ENCODE assay signal across 12 cellular contexts in the genomic region with DNA sequence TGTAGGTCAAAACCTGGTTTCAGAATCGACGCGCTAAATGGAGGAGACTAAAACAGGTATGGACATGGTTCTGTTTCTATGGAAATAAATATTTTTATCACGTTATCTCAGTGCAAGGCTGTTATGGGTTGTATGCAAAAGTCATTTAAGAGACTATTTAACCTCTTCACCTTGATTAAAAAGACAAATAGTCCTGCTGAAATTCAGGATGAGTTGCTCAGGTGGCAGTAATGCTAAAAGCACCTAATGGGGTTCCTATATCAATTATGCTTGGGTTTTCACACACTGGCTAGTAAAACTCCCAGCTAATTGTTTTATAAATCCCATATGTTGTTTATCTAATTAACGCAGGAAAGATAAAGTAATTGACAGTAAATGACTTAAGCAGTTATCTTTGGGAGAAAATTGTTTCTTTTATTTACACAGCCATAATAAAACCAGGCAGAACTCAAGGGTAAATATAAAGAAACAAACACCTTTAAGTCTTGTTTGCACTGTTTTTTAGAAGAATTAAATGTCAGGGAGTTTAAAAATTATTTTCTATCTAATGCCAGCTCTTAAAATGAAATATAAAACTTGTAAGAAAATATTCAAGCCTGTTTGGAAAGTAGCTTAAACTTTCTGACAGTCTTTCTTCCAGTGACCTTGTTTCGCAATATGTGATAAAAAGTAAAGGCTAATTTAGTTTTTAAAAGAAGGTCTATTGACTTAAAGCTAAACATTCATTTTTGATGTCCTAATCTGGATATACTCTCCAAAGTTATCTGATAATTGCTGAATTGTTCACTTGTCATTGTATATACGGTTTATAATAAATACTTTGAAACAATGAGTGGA. TPM values are rescaled to one million over a fixed set of nuclear protein-coding genes. Genes with fewer than 3 reads are reported as not detected.
DNase-seq lines count a peak whose midpoint lies in the region; FAIRE-seq and TF ChIP-seq lines count a peak whose summit lies in the region.
"Had no signal": no experiment of that assay in that cellular context is flagged by ENCODE, and none has a peak within 500 bp of the region (broad histone marks: within the 10 kb centered on the region; RNA-seq: fewer than 3 reads in every experiment).

No MANE protein-coding gene starts in this region.

- H3K27me3 ChIP-seq in Caco-2 (replicated peaks; ENCODE audit: control insufficient read depth, insufficient read depth, low read length) (no peaks in the 10 kb centered on the region), Loucy (ENCODE audit: insufficient read depth, low read length, poor library complexity, severe bottlenecking) (peaks cover 18% of the 10 kb centered on the region), endodermal cell (ENCODE audit: control insufficient read depth, insufficient read depth, low read length, poor library complexity, severe bottlenecking) (peaks cover 57% of the 10 kb centered on the region), neuronal stem cell (ENCODE audit: control insufficient read depth in 3 of 3, insufficient read depth in 3 of 3, low read depth in 1 of 3, low read length in 3 of 3) (peaks cover 60 to 98% (median 81%) of the 10 kb centered on the region in 3 experiments)

- H2BK12ac ChIP-seq in neuronal stem cell (ENCODE audit: low read length): no peak overlapping the region

- H3K4me3 Mint-ChIP-seq in Caco-2 (ENCODE audit: unreplicated experiment) (peak overlapping the region; percentile 66), endodermal cell (peak overlapping the region; percentile 97)

- H3K18ac ChIP-seq in neuronal stem cell (ENCODE audit: low read length): no peak overlapping the region

- H3K79me1 ChIP-seq in neuronal stem cell (ENCODE audit: low read depth, low read length): peaks cover 1% of the 10 kb centered on the region

- no peak overlapping the region for H3K27ac Mint-ChIP-seq in Caco-2 (ENCODE audit: unreplicated experiment)
- peak overlapping the region; percentile 97 for H3K27ac Mint-ChIP-seq in endodermal cell

- H2BK5ac ChIP-seq in neuronal stem cell (ENCODE audit: low read length): no peak overlapping the region

- POLR2A ChIA-PET in Caco-2 (lab: Charles Lee): interaction anchor here (0.7 to 1.0 kb wide), 2 partner anchors 156 to 739 kb away, joined by 3 read pairs; no protein-coding TSS in a partner anchor

- no peak overlapping the region for H2BK120ac ChIP-seq in neuronal stem cell (ENCODE audit: low read depth, low read length)

- H3K27ac ChIP-seq in endodermal cell (ENCODE audit: low read depth, low read length) (no peak overlapping the region), neuronal stem cell (replicated peaks; ENCODE audit: low read length) (no peak overlapping the region), caudate nucleus (ENCODE audit: low read depth, low read length) (no peak overlapping the region)

- intact Hi-C loops in Caco-2 (cut with micrococcal nuclease; ENCODE audit: unreplicated experiment): loop anchor here (10.0 kb wide), 1 partner anchor 122 kb away; no protein-coding TSS in a partner anchor

- TF ChIP-seq CTCF in Caco-2 (IDR thresholded peaks at IDR 0.05; ENCODE audit: insufficient read depth in 1 of 2, low read depth in 1 of 2, low read length in 1 of 2, severe bottlenecking in 1 of 2, unreplicated experiment in 1 of 2) (no peak), Loucy (conservative IDR thresholded peaks at IDR 0.05; ENCODE audit: low read length) (no peak), endodermal cell (conservative IDR thresholded peaks at IDR 0.05) (no peak)

- BruUV-seq in Caco-2 (replicated peaks; lab: Mats Ljungman, UMichigan): no TSS peak

- no peak overlapping the region for H2BK15ac ChIP-seq in neuronal stem cell (ENCODE audit: low read length)

- H3K4me1 Mint-ChIP-seq in Caco-2 (ENCODE audit: low read depth, unreplicated experiment) (peaks cover 27% of the 10 kb centered on the region), endodermal cell (peaks cover 48% of the 10 kb centered on the region)

- no peak overlapping the region for H3K14ac ChIP-seq in neuronal stem cell (ENCODE audit: low read length)

- peak overlapping the region; percentile 97 for H3K9ac ChIP-seq in Loucy (ENCODE audit: low read depth, low read length, poor library complexity, severe bottlenecking)
- peak overlapping the region; percentile 68 for H3K9ac ChIP-seq in endodermal cell (ENCODE audit: extremely low read depth, low read length, poor library complexity, severe bottlenecking)
- H3K9ac ChIP-seq in neuronal stem cell (ENCODE audit: low read depth, low read length, poor library complexity): no peak overlapping the region

- H3K9me3 Mint-ChIP-seq in Caco-2 (ENCODE audit: unreplicated experiment) (no peaks in the 10 kb centered on the region), endodermal cell (no peaks in the 10 kb centered on the region)

- FAIRE-seq in frontal cortex (lab: Jason Lieb, UNC): no peak

- WGBS in endodermal cell (ENCODE audit: insufficient coverage in 1 of 2, insufficient read length in 1 of 2), 2 experiments: 45% methylated on average over 3 of the region's 7 CpGs; no CpG with 5 or more reads in 1 of the 2 experiments
- no CpG with 5 or more reads among the region's 7 CpGs for WGBS in neuronal stem cell (ENCODE audit: extremely low coverage in 2 of 2, insufficient read length in 2 of 2, insufficient replicate concordance in 1 of 2), 2 donors

- no peaks in the 10 kb centered on the region for H3K27me3 Mint-ChIP-seq in Caco-2 (ENCODE audit: insufficient read depth, unreplicated experiment)
- peaks cover 52% of the 10 kb centered on the region for H3K27me3 Mint-ChIP-seq in endodermal cell (ENCODE audit: insufficient read depth)

- H4K91ac ChIP-seq in neuronal stem cell (ENCODE audit: low read depth, low read length, poor library complexity): no peak overlapping the region

- H3K36me3 ChIP-seq in Caco-2 (ENCODE audit: control insufficient read depth, insufficient read depth, low read length) (no peaks in the 10 kb centered on the region; the same call in 1 of the 2 replicates), Loucy (ENCODE audit: insufficient read depth, low read length) (peaks cover 40% of the 10 kb centered on the region), endodermal cell (ENCODE audit: control insufficient read depth, insufficient read depth, low read length) (peaks cover 29% of the 10 kb centered on the region), neuronal stem cell (replicated peaks in 1 of 2; ENCODE audit: control insufficient read depth in 2 of 2, insufficient read depth in 2 of 2, low read length in 2 of 2) (no peaks in the 10 kb centered on the region)

- H4K20me1 ChIP-seq in Loucy (ENCODE audit: insufficient read depth, low read length, poor library complexity, severe bottlenecking): peaks cover 56% of the 10 kb centered on the region

- H3K9me3 ChIP-seq in Caco-2: no peaks in the 10 kb centered on the region
- no peaks in the 10 kb centered on the region for H3K9me3 ChIP-seq in Loucy (ENCODE audit: insufficient read depth, low read depth, low read length)
- H3K9me3 ChIP-seq in endodermal cell (ENCODE audit: control insufficient read depth, low read length): no peaks in the 10 kb centered on the region
- H3K9me3 ChIP-seq in neuronal stem cell (replicated peaks in 1 of 2; ENCODE audit: control insufficient read depth in 2 of 2, insufficient read depth in 1 of 2, low read depth in 1 of 2, low read length in 2 of 2): peaks cover 3 to 9% of the 10 kb centered on the region in 2 donors

- no peak overlapping the region for H3K23ac ChIP-seq in neuronal stem cell (ENCODE audit: low read depth, low read length, poor library complexity)

- H3K9me2 ChIP-seq in Loucy (replicated peaks; ENCODE audit: low read depth, low read length): no peaks in the 10 kb centered on the region

- no peak overlapping the region for H3K4ac ChIP-seq in neuronal stem cell (ENCODE audit: low read length)

- H3F3A ChIP-seq in Loucy (ENCODE audit: low read depth): peaks cover 22% of the 10 kb centered on the region

- no peak overlapping the region for H2AK5ac ChIP-seq in neuronal stem cell (ENCODE audit: low read depth, low read length)

- no peak overlapping the region for H4K8ac ChIP-seq in neuronal stem cell (ENCODE audit: low read depth, low read length)

- CTCF ChIA-PET in Caco-2 (lab: Charles Lee): interaction anchor here (0.5 kb wide), 1 partner anchor 149 kb away, joined by 3 read pairs; no protein-coding TSS in a partner anchor

- H3K36me3 Mint-ChIP-seq in Caco-2 (ENCODE audit: insufficient read depth, unreplicated experiment) (peaks cover 1% of the 10 kb centered on the region), endodermal cell (ENCODE audit: low read depth) (peaks cover 39% of the 10 kb centered on the region)

- H3K4me1 ChIP-seq in Caco-2 (peaks cover 37% of the 10 kb centered on the region), Loucy (ENCODE audit: insufficient read depth, low read length, poor library complexity, severe bottlenecking) (peaks cover 54% of the 10 kb centered on the region), endodermal cell (ENCODE audit: control insufficient read depth, insufficient read depth, low read length) (peaks cover 9% of the 10 kb centered on the region), neuronal stem cell (ENCODE audit: control insufficient read depth in 2 of 2, insufficient read depth in 1 of 2, low read depth in 1 of 2, low read length in 2 of 2) (peaks cover 0 to 7% of the 10 kb centered on the region in 2 donors)

- DNase-seq in Caco-2 (no peak), endodermal cell (no peak), neuronal stem cell (ENCODE audit: low spot score) (peak; percentile 27), AG08395 (ENCODE audit: low spot score) (no peak), caudate nucleus (lab: John Stamatoyannopoulos, UW) (no peak), GM19240 (ENCODE audit: insufficient read length, low spot score) (no peak), frontal cortex (ENCODE audit: low spot score in 2 of 2) (no peak)
- DNase-seq: effector CD4-positive, alpha-beta T cell; kidney glomerular epithelial cell; NCI-H524; stimulated activated naive CD4-positive, alpha-beta T cell treated with Interleukin-2 at 50 U/mL for 16 hours had no signal

- H3K79me2 ChIP-seq in Loucy (ENCODE audit: insufficient read depth, low read length): peaks cover 78% of the 10 kb centered on the region

- H3K4me3 ChIP-seq in Caco-2 (ENCODE audit: low read depth, low read length): peak overlapping the region; percentile 87
- H3K4me3 ChIP-seq in Loucy (ENCODE audit: low read length, poor library complexity, severe bottlenecking): peak overlapping the region; percentile 94
- H3K4me3 ChIP-seq in endodermal cell (ENCODE audit: low read length): peak overlapping the region; percentile 89
- no peak overlapping the region for H3K4me3 ChIP-seq in neuronal stem cell (ENCODE audit: low read length in 2 of 2)

- H2AFZ ChIP-seq in Loucy (ENCODE audit: low read length) (no peak overlapping the region), neuronal stem cell (ENCODE audit: low read length) (no peak overlapping the region)

- H3K4me2 ChIP-seq in Loucy (ENCODE audit: low read depth, low read length, poor library complexity, severe bottlenecking) (peak overlapping the region; percentile 94), neuronal stem cell (ENCODE audit: insufficient read depth, low read length, poor library complexity, severe bottlenecking) (no peak overlapping the region)

RNA-seq across cellular contexts. Expression of gene HHEX, which starts 3.2 kb away (rescaled TPM):
- total RNA-seq in Caco-2 (2022) (5.8 and 6.7 TPM in 2 replicates), endodermal cell (100 to 1,000 TPM in 1 of 2 donors, 10 to 100 TPM in 1; 96.5 to 113 TPM), frontal cortex (0.82 TPM)
- polyA plus RNA-seq in endodermal cell (2013, experiment 1 of 2): 10.3 TPM
- polyA plus RNA-seq in endodermal cell (2013, experiment 2 of 2): 10.7 TPM
- polyA plus RNA-seq in neuronal stem cell (2013, experiment 1 of 2): not detected
- not detected for polyA plus RNA-seq in neuronal stem cell (2013, experiment 2 of 2)

Comparison
In these comparisons a context has a peak if more than half of its experiments do, and no peak if none do; other contexts are left out.
1. H3K4me3 ChIP-seq: peak in Caco-2 (single experiment), Loucy (single experiment) and endodermal cell (single experiment); none in neuronal stem cell (0 of 2).
2. RNA of gene HHEX, which starts 3.2 kb away (total RNA-seq): 96.5 to 113 TPM in endodermal cell; 5.8 to 6.7 TPM in Caco-2 and 0.82 TPM in frontal cortex (single experiment); every median in the first group is over 10 times any median in the second.